ENCODE assay signal across 1 cellular context in genomic region chr1:166139735-166140134, GRCh38.
TF ChIP-seq lines count a peak whose summit lies in the region.

No MANE protein-coding gene starts in this region.

TF ChIP-seq in H1, 55 proteins besides CTCF, POLR2A, EP300 and RAD21 (continued from another document):
- TF ChIP-seq CHD1 (IDR thresholded peaks at IDR 0.05; ENCODE audit: low read depth, low read length) (no peak), MAFK (IDR thresholded peaks at IDR 0.05; ENCODE audit: low read depth, low read length) (no peak), TAF7 (optimal IDR thresholded peaks at IDR 0.05; ENCODE audit: borderline replicate concordance, low read depth, low read length) (no peak)
TF ChIP-seq in H1: peak in this region for 0.
